Comparison of ENCODE assay signal across 8 cellular contexts in the genomic region with DNA sequence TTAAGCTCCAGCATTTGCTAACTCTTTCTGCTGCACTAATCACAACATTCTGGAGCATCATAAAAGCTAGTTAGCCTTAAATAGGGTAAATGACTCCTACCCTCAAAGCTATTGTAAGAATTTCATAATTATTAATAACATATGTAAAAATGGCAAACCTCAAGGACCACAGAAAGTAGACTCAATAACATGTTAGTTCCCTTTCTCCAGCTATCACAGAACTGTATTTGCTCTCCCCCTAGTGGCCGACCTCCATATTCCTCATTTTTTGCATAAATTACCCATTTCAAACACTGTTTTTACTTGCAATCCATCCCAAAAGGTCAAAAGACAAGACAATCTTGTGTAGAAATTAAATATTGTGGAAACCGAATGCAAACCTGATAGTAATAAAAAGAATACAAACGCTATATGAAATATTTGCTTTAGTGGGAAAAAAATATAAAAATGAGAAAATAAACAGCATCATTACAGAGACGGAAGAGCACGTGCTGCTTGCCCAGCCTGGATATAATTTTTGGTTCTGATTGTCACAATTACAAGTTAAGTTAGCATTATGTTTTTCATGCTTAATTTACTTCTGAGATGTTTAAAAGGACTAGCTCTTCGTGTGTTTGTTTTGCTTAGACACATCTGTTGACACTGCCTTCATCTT.
DNase-seq lines count a peak whose midpoint lies in the region; ATAC-seq, FAIRE-seq and TF ChIP-seq lines count a peak whose summit lies in the region.

No MANE protein-coding gene starts in this region.

- H3K4me3 ChIP-seq in HFF-Myc (replicated peaks; ENCODE audit: low read depth, low read length) = no peak overlapping the region
- peak overlapping the region; percentile 13; the same call in 1 of the 2 replicates for H3K4me3 ChIP-seq in SK-N-MC
- H3K4me3 ChIP-seq in fibroblast of pulmonary artery (replicated peaks; ENCODE audit: low read depth, low read length) = no peak overlapping the region
- no peak overlapping the region for H3K4me3 ChIP-seq in skeletal muscle cell (ENCODE audit: low read depth, low read length)

- TF ChIP-seq CTCF in GM12874 (IDR thresholded peaks at IDR 0.05; ENCODE audit: insufficient read depth, low read depth, low read length) = peak; percentile 62
- TF ChIP-seq CTCF in HFF-Myc (IDR thresholded peaks at IDR 0.05; ENCODE audit: low read depth, low read length, missing control alignments) = peak; percentile 54
- peak; percentile 81 for TF ChIP-seq CTCF in fibroblast of pulmonary artery (IDR thresholded peaks at IDR 0.05; ENCODE audit: low read length, missing control alignments)

- DNase-seq in HFF-Myc (ENCODE audit: extremely low read depth, low read depth) = peak; percentile 15
- peak; percentile 25 for DNase-seq in M059J (ENCODE audit: low read depth)
- peak; percentile 77 for DNase-seq in SK-N-MC (ENCODE audit: low read depth, low spot score)
- peak; percentile 53 for DNase-seq in fibroblast of pulmonary artery (ENCODE audit: low read depth)
- DNase-seq in skeletal muscle cell (ENCODE audit: low read depth) = peak; percentile 7
- DNase-seq in sciatic nerve (ENCODE audit: low spot score) = no peak

- H3K36me3 ChIP-seq in SK-N-MC (ENCODE audit: insufficient read depth, low read length) = no peaks in the 10 kb centered on the region

- peak; percentile 82 for FAIRE-seq in A204.1 (lab: Jason Lieb, UNC)

- H3K27ac ChIP-seq in SK-N-MC = peak overlapping the region; percentile 53; the same call in 1 of the 2 replicates

- no peak overlapping the region for H3K9ac ChIP-seq in SK-N-MC (ENCODE audit: insufficient read length)

- intact Hi-C loops in sciatic nerve (cut with DNase I) = no loop called here

- no peak for ATAC-seq in sciatic nerve

- H3K9me3 ChIP-seq in SK-N-MC (ENCODE audit: low read depth, low read length) = no peaks in the 10 kb centered on the region
